ENCODE assay signal across 1 cellular context in the genomic region with DNA sequence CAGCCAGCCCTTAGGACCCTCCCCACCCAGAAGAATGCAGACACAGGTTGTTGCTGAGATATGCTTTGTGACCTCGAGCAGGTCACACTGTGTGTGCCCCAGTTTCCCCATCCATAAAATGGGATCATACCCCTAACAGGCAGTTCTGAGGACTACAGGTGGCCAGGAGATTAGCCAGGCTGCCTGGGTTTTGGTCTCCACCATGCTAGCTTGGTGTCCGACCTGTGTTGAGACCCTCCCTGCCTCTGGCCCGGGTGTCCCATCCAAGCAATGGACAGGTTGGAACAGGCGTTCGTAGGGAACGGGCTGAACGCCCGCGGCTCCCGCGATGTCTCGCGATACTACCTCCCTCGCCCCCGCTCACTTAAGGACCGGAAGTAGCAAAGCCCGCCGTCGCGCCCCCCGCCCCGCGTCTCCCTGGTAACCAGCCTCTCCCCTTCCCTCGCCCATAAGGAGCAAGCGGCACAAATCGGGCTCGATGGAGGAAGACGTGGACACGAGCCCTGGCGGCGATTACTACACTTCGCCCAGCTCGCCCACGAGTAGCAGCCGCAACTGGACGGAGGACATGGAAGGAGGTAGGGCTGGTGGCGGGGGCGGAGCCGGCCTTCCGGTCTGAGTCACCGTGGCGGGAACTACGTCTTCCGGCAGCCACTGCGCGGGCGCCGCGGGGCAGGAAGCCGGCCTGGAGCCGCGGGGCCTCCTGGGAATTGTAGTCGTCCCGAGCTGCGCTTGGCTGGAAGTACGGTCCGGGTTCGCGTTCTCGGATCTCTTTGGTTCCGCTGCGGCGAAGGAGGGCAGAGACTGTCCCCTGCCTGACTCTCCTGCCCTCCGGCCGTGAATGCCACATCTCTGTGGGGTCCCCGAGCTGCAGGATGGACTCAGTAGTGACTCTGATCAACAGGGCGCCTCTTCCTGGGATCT.
TF ChIP-seq lines count a peak whose summit lies in the region.

No MANE protein-coding gene starts in this region.

TF ChIP-seq in K562, 482 proteins besides CTCF, POLR2A, EP300 and RAD21 (continued from another document and continues in another):
- TF ChIP-seq, protein P1, sequence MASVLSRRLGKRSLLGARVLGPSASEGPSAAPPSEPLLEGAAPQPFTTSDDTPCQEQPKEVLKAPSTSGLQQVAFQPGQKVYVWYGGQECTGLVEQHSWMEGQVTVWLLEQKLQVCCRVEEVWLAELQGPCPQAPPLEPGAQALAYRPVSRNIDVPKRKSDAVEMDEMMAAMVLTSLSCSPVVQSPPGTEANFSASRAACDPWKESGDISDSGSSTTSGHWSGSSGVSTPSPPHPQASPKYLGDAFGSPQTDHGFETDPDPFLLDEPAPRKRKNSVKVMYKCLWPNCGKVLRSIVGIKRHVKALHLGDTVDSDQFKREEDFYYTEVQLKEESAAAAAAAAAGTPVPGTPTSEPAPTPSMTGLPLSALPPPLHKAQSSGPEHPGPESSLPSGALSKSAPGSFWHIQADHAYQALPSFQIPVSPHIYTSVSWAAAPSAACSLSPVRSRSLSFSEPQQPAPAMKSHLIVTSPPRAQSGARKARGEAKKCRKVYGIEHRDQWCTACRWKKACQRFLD (CRISPR knock-in tag; IDR thresholded peaks at IDR 0.05) = peak; percentile 72
- TF ChIP-seq MED1 (CRISPR knock-in tag; IDR thresholded peaks at IDR 0.05; ENCODE audit: borderline replicate concordance) (no peak), POLR2H (tag; IDR thresholded peaks at IDR 0.05; ENCODE audit: low read depth) (peak; percentile 61), SMAD2 (IDR thresholded peaks at IDR 0.05; ENCODE audit: low read depth, low read length) (no peak), SREBF1 (IDR thresholded peaks at IDR 0.05; ENCODE audit: borderline replicate concordance, low read depth, low read length) (peak; percentile 76; the same call in 1 of the 2 replicates), PTRF (tag; IDR thresholded peaks at IDR 0.05) (no peak), ZSCAN32 (CRISPR knock-in tag; IDR thresholded peaks at IDR 0.05) (no peak), ARID1B (IDR thresholded peaks at IDR 0.05) (peak; percentile 60; the same call in 1 of the 2 replicates), ZBTB17 (CRISPR knock-in tag; IDR thresholded peaks at IDR 0.05) (peak; percentile 57; the same call in 1 of the 2 replicates), CBX5 (IDR thresholded peaks at IDR 0.05; ENCODE audit: borderline replicate concordance, low read depth) (no peak), ESRRA (IDR thresholded peaks at IDR 0.05; ENCODE audit: borderline replicate concordance, low read depth) (peak; percentile 100), POLR3G (IDR thresholded peaks at IDR 0.05; ENCODE audit: extremely low read depth, insufficient read length, insufficient replicate concordance) (no peak), ATF7 (IDR thresholded peaks at IDR 0.05) (peak; percentile 88), BRF1 (IDR thresholded peaks at IDR 0.05; ENCODE audit: borderline replicate concordance, extremely low read depth, insufficient read length) (no peak), CBX8 (IDR thresholded peaks at IDR 0.05; ENCODE audit: borderline replicate concordance, extremely low read depth, low read depth, low read length, poor library complexity, severe bottlenecking) (no peak), TAF1 (IDR thresholded peaks at IDR 0.05; ENCODE audit: control insufficient read depth, extremely low read depth, insufficient read depth, low read length, severe bottlenecking) (peak; percentile 78), HDAC2 (IDR thresholded peaks at IDR 0.05) (peak; percentile 98), HDAC3 (IDR thresholded peaks at IDR 0.05; ENCODE audit: borderline replicate concordance, partially characterized antibody) (no peak), CREBBP (IDR thresholded peaks at IDR 0.05; ENCODE audit: low read depth, low read length) (no peak), SRF (CRISPR knock-in tag; IDR thresholded peaks at IDR 0.05) (no peak)
- TF ChIP-seq, protein P2, sequence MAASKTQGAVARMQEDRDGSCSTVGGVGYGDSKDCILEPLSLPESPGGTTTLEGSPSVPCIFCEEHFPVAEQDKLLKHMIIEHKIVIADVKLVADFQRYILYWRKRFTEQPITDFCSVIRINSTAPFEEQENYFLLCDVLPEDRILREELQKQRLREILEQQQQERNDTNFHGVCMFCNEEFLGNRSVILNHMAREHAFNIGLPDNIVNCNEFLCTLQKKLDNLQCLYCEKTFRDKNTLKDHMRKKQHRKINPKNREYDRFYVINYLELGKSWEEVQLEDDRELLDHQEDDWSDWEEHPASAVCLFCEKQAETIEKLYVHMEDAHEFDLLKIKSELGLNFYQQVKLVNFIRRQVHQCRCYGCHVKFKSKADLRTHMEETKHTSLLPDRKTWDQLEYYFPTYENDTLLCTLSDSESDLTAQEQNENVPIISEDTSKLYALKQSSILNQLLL (CRISPR knock-in tag; IDR thresholded peaks at IDR 0.05; ENCODE audit: borderline replicate concordance) = no peak
- TF ChIP-seq, protein P3, sequence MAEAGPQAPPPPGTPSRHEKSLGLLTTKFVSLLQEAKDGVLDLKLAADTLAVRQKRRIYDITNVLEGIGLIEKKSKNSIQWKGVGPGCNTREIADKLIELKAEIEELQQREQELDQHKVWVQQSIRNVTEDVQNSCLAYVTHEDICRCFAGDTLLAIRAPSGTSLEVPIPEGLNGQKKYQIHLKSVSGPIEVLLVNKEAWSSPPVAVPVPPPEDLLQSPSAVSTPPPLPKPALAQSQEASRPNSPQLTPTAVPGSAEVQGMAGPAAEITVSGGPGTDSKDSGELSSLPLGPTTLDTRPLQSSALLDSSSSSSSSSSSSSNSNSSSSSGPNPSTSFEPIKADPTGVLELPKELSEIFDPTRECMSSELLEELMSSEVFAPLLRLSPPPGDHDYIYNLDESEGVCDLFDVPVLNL (CRISPR knock-in tag; IDR thresholded peaks at IDR 0.05; ENCODE audit: low read depth) = peak; percentile 79; the same call in 1 of the 2 replicates
- TF ChIP-seq, protein P4, sequence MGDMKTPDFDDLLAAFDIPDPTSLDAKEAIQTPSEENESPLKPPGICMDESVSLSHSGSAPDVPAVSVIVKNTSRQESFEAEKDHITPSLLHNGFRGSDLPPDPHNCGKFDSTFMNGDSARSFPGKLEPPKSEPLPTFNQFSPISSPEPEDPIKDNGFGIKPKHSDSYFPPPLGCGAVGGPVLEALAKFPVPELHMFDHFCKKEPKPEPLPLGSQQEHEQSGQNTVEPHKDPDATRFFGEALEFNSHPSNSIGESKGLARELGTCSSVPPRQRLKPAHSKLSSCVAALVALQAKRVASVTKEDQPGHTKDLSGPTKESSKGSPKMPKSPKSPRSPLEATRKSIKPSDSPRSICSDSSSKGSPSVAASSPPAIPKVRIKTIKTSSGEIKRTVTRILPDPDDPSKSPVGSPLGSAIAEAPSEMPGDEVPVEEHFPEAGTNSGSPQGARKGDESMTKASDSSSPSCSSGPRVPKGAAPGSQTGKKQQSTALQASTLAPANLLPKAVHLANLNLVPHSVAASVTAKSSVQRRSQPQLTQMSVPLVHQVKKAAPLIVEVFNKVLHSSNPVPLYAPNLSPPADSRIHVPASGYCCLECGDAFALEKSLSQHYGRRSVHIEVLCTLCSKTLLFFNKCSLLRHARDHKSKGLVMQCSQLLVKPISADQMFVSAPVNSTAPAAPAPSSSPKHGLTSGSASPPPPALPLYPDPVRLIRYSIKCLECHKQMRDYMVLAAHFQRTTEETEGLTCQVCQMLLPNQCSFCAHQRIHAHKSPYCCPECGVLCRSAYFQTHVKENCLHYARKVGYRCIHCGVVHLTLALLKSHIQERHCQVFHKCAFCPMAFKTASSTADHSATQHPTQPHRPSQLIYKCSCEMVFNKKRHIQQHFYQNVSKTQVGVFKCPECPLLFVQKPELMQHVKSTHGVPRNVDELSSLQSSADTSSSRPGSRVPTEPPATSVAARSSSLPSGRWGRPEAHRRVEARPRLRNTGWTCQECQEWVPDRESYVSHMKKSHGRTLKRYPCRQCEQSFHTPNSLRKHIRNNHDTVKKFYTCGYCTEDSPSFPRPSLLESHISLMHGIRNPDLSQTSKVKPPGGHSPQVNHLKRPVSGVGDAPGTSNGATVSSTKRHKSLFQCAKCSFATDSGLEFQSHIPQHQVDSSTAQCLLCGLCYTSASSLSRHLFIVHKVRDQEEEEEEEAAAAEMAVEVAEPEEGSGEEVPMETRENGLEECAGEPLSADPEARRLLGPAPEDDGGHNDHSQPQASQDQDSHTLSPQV (IDR thresholded peaks at IDR 0.05) = peak; percentile 94
- TF ChIP-seq, protein P5, sequence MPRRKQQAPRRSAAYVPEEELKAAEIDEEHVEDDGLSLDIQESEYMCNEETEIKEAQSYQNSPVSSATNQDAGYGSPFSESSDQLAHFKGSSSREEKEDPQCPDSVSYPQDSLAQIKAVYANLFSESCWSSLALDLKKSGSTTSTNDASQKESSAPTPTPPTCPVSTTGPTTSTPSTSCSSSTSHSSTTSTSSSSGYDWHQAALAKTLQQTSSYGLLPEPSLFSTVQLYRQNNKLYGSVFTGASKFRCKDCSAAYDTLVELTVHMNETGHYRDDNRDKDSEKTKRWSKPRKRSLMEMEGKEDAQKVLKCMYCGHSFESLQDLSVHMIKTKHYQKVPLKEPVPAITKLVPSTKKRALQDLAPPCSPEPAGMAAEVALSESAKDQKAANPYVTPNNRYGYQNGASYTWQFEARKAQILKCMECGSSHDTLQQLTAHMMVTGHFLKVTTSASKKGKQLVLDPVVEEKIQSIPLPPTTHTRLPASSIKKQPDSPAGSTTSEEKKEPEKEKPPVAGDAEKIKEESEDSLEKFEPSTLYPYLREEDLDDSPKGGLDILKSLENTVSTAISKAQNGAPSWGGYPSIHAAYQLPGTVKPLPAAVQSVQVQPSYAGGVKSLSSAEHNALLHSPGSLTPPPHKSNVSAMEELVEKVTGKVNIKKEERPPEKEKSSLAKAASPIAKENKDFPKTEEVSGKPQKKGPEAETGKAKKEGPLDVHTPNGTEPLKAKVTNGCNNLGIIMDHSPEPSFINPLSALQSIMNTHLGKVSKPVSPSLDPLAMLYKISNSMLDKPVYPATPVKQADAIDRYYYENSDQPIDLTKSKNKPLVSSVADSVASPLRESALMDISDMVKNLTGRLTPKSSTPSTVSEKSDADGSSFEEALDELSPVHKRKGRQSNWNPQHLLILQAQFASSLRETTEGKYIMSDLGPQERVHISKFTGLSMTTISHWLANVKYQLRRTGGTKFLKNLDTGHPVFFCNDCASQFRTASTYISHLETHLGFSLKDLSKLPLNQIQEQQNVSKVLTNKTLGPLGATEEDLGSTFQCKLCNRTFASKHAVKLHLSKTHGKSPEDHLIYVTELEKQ (CRISPR knock-in tag; IDR thresholded peaks at IDR 0.05) = no peak
- TF ChIP-seq, protein P6, sequence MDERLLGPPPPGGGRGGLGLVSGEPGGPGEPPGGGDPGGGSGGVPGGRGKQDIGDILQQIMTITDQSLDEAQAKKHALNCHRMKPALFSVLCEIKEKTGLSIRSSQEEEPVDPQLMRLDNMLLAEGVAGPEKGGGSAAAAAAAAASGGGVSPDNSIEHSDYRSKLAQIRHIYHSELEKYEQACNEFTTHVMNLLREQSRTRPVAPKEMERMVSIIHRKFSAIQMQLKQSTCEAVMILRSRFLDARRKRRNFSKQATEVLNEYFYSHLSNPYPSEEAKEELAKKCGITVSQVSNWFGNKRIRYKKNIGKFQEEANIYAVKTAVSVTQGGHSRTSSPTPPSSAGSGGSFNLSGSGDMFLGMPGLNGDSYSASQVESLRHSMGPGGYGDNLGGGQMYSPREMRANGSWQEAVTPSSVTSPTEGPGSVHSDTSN (CRISPR knock-in tag; IDR thresholded peaks at IDR 0.05; ENCODE audit: low read depth) = no peak
- TF ChIP-seq, protein P6 (tag; conservative IDR thresholded peaks at IDR 0.05; ENCODE audit: low read depth) = no peak
- TF ChIP-seq, protein P7, sequence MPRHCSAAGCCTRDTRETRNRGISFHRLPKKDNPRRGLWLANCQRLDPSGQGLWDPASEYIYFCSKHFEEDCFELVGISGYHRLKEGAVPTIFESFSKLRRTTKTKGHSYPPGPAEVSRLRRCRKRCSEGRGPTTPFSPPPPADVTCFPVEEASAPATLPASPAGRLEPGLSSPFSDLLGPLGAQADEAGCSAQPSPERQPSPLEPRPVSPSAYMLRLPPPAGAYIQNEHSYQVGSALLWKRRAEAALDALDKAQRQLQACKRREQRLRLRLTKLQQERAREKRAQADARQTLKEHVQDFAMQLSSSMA (CRISPR knock-in tag; IDR thresholded peaks at IDR 0.05) = no peak
- TF ChIP-seq, protein P8, sequence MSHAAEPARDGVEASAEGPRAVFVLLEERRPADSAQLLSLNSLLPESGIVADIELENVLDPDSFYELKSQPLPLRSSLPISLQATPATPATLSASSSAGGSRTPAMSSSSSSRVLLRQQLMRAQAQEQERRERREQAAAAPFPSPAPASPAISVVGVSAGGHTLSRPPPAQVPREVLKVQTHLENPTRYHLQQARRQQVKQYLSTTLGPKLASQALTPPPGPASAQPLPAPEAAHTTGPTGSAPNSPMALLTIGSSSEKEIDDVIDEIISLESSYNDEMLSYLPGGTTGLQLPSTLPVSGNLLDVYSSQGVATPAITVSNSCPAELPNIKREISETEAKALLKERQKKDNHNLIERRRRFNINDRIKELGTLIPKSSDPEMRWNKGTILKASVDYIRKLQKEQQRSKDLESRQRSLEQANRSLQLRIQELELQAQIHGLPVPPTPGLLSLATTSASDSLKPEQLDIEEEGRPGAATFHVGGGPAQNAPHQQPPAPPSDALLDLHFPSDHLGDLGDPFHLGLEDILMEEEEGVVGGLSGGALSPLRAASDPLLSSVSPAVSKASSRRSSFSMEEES (CRISPR knock-in tag; IDR thresholded peaks at IDR 0.05) = peak; percentile 5; the same call in 1 of the 2 replicates
- TF ChIP-seq, protein P9, sequence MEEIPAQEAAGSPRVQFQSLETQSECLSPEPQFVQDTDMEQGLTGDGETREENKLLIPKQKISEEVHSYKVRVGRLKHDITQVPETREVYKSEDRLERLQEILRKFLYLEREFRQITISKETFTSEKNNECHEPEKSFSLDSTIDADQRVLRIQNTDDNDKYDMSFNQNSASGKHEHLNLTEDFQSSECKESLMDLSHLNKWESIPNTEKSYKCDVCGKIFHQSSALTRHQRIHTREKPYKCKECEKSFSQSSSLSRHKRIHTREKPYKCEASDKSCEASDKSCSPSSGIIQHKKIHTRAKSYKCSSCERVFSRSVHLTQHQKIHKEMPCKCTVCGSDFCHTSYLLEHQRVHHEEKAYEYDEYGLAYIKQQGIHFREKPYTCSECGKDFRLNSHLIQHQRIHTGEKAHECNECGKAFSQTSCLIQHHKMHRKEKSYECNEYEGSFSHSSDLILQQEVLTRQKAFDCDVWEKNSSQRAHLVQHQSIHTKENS (CRISPR knock-in tag; IDR thresholded peaks at IDR 0.05) = no peak
